Comparison of ENCODE assay signal across 8 cellular contexts in genomic region chr11:36492724-36493304, GRCh38. TPM values are rescaled to one million over a fixed set of nuclear protein-coding genes. Genes with fewer than 3 reads are reported as not detected.
DNase-seq lines count a peak whose midpoint lies in the region; FAIRE-seq and TF ChIP-seq lines count a peak whose summit lies in the region.

No MANE protein-coding gene starts in this region.

- H3K4me1 Mint-ChIP-seq in activated T-helper 2 cell treated with anti-CD3 and anti-CD28 coated beads, Interferon-gamma antibody, Interleukin-2, Interleukin-4, amounts not matched to agents 10 μg/mL and 5 μg/mL and 100 μg/mL, durations not matched to agents 14 hours and 24 hours and 36 hours (ENCODE audit: low read depth), result peaks cover 16% of the 10 kb centered on the region

- DNase-seq in ACHN (peak; percentile 39), GM06990 (ENCODE audit: extremely low read depth, insufficient read length) (no peak), SK-N-SH (peak; percentile 46), endothelial cell of umbilical vein (ENCODE audit: low read depth, low spot score) (peak; percentile 68), mucosa of gallbladder (ENCODE audit: low spot score) (peak; percentile 20), GF-D8 (lab: John Stamatoyannopoulos, UW) (no peak)
- no peak for DNase-seq in activated T-helper 2 cell treated with anti-CD3 and anti-CD28 coated beads, Interferon-gamma antibody, Interleukin-2, Interleukin-4, amounts not matched to agents 10 μg/mL and 5 μg/mL and 100 μg/mL, durations not matched to agents 14 hours and 24 hours and 36 hours (ENCODE audit: low spot score)

- H3K9me2 ChIP-seq in SK-N-SH, result no peaks in the 10 kb centered on the region

- CTCF ChIA-PET in SK-N-SH (lab: Yijun Ruan, JAX) (interaction anchor here (0.6 to 2.8 kb wide), 61 partner anchors 9 to 1035 kb away, joined by 3 to 56 read pairs (median 4); partner anchors contain the start of genes COMMD9 and TRAF6), endothelial cell of umbilical vein (lab: Charles Lee) (interaction anchor here (0.6 to 4.9 kb wide), 74 partner anchors 8 to 1008 kb away, joined by 3 to 167 read pairs (median 5); partner anchors contain the start of genes COMMD9, IFTAP, PAMR1 and PRR5L)

- no peak overlapping the region for H3K4me3 Mint-ChIP-seq in activated T-helper 2 cell treated with anti-CD3 and anti-CD28 coated beads, Interferon-gamma antibody, Interleukin-2, Interleukin-4, amounts not matched to agents 10 μg/mL and 5 μg/mL and 100 μg/mL, durations not matched to agents 14 hours and 24 hours and 36 hours (ENCODE audit: low read depth)

- no peak overlapping the region for H2AFZ ChIP-seq in KMS-11 (ENCODE audit: low read depth)
- H2AFZ ChIP-seq in SK-N-SH (ENCODE audit: low read depth), result no peak overlapping the region
- H2AFZ ChIP-seq in endothelial cell of umbilical vein (ENCODE audit: low read depth, low read length), result no peak overlapping the region

- H3K27me3 ChIP-seq in GM06990 (replicated peaks; ENCODE audit: control insufficient read depth, insufficient read depth, low read length), result no peaks in the 10 kb centered on the region
- no peaks in the 10 kb centered on the region for H3K27me3 ChIP-seq in KMS-11 (ENCODE audit: insufficient read depth, low read depth)
- no peaks in the 10 kb centered on the region for H3K27me3 ChIP-seq in SK-N-SH (ENCODE audit: insufficient read depth)
- H3K27me3 ChIP-seq in endothelial cell of umbilical vein (ENCODE audit: control insufficient read depth in 2 of 2, insufficient read depth in 2 of 2, low read length in 2 of 2), result no peaks in the 10 kb centered on the region

- H3K9me3 ChIP-seq in SK-N-SH, result no peaks in the 10 kb centered on the region
- no peaks in the 10 kb centered on the region for H3K9me3 ChIP-seq in endothelial cell of umbilical vein (replicated peaks; ENCODE audit: control insufficient read depth, insufficient read depth, low read length)

- H3K27ac ChIP-seq in KMS-11, result no peak overlapping the region
- H3K27ac ChIP-seq in SK-N-SH (ENCODE audit: low read depth in 2 of 2, low read length in 1 of 2), result no peak overlapping the region
- H3K27ac ChIP-seq in endothelial cell of umbilical vein (ENCODE audit: insufficient read depth, low read depth, low read length), result no peak overlapping the region

- dilution Hi-C loops in endothelial cell of umbilical vein (cut with MboI; ENCODE audit: extremely low pct_ligation_motif_present, low sequenced_read_pairs), result no loop called here

- H4K20me1 ChIP-seq in KMS-11 (ENCODE audit: insufficient read depth), result no peaks in the 10 kb centered on the region
- H4K20me1 ChIP-seq in SK-N-SH (ENCODE audit: insufficient read depth), result peaks cover 11% of the 10 kb centered on the region; the same call in 1 of the 2 replicates
- no peaks in the 10 kb centered on the region for H4K20me1 ChIP-seq in endothelial cell of umbilical vein (replicated peaks; ENCODE audit: control insufficient read depth, extremely low read depth, insufficient read depth, low read length)

- H3K9me1 ChIP-seq in endothelial cell of umbilical vein (replicated peaks; ENCODE audit: control insufficient read depth, extremely low read depth, insufficient read depth, low read length), result no peaks in the 10 kb centered on the region

- H3F3A ChIP-seq in SK-N-SH (replicated peaks; ENCODE audit: insufficient read depth), result peaks cover 15% of the 10 kb centered on the region

- peaks cover 55% of the 10 kb centered on the region for H3K36me3 Mint-ChIP-seq in activated T-helper 2 cell treated with anti-CD3 and anti-CD28 coated beads, Interferon-gamma antibody, Interleukin-2, Interleukin-4, amounts not matched to agents 10 μg/mL and 5 μg/mL and 100 μg/mL, durations not matched to agents 14 hours and 24 hours and 36 hours (ENCODE audit: low read depth)

- POLR2A ChIA-PET in SK-N-SH (lab: Yijun Ruan, JAX) (no interaction called here), endothelial cell of umbilical vein (lab: Charles Lee) (interaction anchor here (0.6 to 0.7 kb wide), 2 partner anchors 201 to 408 kb away, joined by 3 to 5 read pairs; no protein-coding TSS in a partner anchor)

- H3K4me1 ChIP-seq in KMS-11 (ENCODE audit: low read depth, poor library complexity, severe bottlenecking) (no peaks in the 10 kb centered on the region), SK-N-SH (ENCODE audit: control insufficient read depth in 1 of 2, insufficient read depth in 2 of 2, low read depth in 1 of 2, low read length in 1 of 2) (peaks cover 5 to 11% of the 10 kb centered on the region in 2 experiments; a peak in 3 of 4 replicates), endothelial cell of umbilical vein (ENCODE audit: control insufficient read depth, extremely low read depth, insufficient read depth, low read length) (peaks cover 10% of the 10 kb centered on the region)

- H3K9me3 Mint-ChIP-seq in activated T-helper 2 cell treated with anti-CD3 and anti-CD28 coated beads, Interferon-gamma antibody, Interleukin-2, Interleukin-4, amounts not matched to agents 10 μg/mL and 5 μg/mL and 100 μg/mL, durations not matched to agents 14 hours and 24 hours and 36 hours, result no peaks in the 10 kb centered on the region

- no peak overlapping the region for H3K9ac ChIP-seq in KMS-11
- H3K9ac ChIP-seq in SK-N-SH, result no peak overlapping the region
- no peak overlapping the region for H3K9ac ChIP-seq in endothelial cell of umbilical vein (replicated peaks; ENCODE audit: extremely low read depth, insufficient read depth, low read length)

- TF ChIP-seq CTCF in GM06990 (IDR thresholded peaks at IDR 0.05; ENCODE audit: insufficient read depth, low read length, poor library complexity, severe bottlenecking) (peak; percentile 64), KMS-11 (conservative IDR thresholded peaks at IDR 0.05; ENCODE audit: low read depth, low read length) (peak; percentile 92), SK-N-SH (IDR thresholded peaks at IDR 0.05) (peak; percentile 89), endothelial cell of umbilical vein (IDR thresholded peaks at IDR 0.05; ENCODE audit: extremely low read depth in 1 of 2, insufficient read depth in 1 of 2, low read depth in 1 of 2, low read length in 2 of 2) (peak; percentile 63 to 66)

- H3K36me3 ChIP-seq in GM06990 (ENCODE audit: control insufficient read depth, insufficient read depth, low read length), result peaks cover 11% of the 10 kb centered on the region
- H3K36me3 ChIP-seq in KMS-11 (ENCODE audit: insufficient read depth), result no peaks in the 10 kb centered on the region
- peaks cover 66 to 82% of the 10 kb centered on the region in 2 experiments for H3K36me3 ChIP-seq in SK-N-SH (replicated peaks in 1 of 2; ENCODE audit: control insufficient read depth in 1 of 2, insufficient read depth in 2 of 2, low read length in 1 of 2)
- peaks cover 25 to 31% of the 10 kb centered on the region in 2 experiments for H3K36me3 ChIP-seq in endothelial cell of umbilical vein (ENCODE audit: control insufficient read depth in 2 of 2, extremely low read depth in 1 of 2, insufficient read depth in 2 of 2, low read length in 2 of 2)

- H3K4me3 ChIP-seq in GM06990 (replicated peaks; ENCODE audit: low read depth, low read length) (no peak overlapping the region), KMS-11 (IDR thresholded peaks at IDR 0.05; ENCODE audit: insufficient read depth, low read depth, low read length) (no peak overlapping the region), SK-N-SH (ENCODE audit: low read depth in 2 of 2, low read length in 1 of 2) (no peak overlapping the region), endothelial cell of umbilical vein (replicated peaks in 1 of 3; ENCODE audit: insufficient read depth in 1 of 3, low read depth in 1 of 3, low read length in 3 of 3) (no peak overlapping the region)

- TF ChIP-seq POLR2A in endothelial cell of umbilical vein (IDR thresholded peaks at IDR 0.05; ENCODE audit: low read depth, low read length), result no peak

- no TSS peak for BruUV-seq in endothelial cell of umbilical vein (replicated peaks; lab: Mats Ljungman, UMichigan)

- in situ Hi-C loops in ACHN (cut with HindIII; ENCODE audit: low pct_ligation_motif_present, low pct_unique_long_range_greater_than_20kb, low sequenced_read_pairs), result no loop called here

- TF ChIP-seq EP300 in SK-N-SH (IDR thresholded peaks at IDR 0.05; ENCODE audit: borderline replicate concordance in 1 of 2, low read depth in 1 of 2, low read length in 1 of 2), result no peak

- H3K4me2 ChIP-seq in KMS-11 (no peak overlapping the region), SK-N-SH (no peak overlapping the region), endothelial cell of umbilical vein (ENCODE audit: insufficient read depth, low read length) (no peak overlapping the region)

- no peak overlapping the region for H3K27ac Mint-ChIP-seq in activated T-helper 2 cell treated with anti-CD3 and anti-CD28 coated beads, Interferon-gamma antibody, Interleukin-2, Interleukin-4, amounts not matched to agents 10 μg/mL and 5 μg/mL and 100 μg/mL, durations not matched to agents 14 hours and 24 hours and 36 hours

- TF ChIP-seq RAD21 in SK-N-SH (IDR thresholded peaks at IDR 0.05; ENCODE audit: low read length), result peak; percentile 80

- intact Hi-C loops in endothelial cell of umbilical vein (cut with micrococcal nuclease), result loop anchor here (1.0 to 10.0 kb wide), 4 partner anchors 116 to 338 kb away; partner anchors contain the start of gene COMMD9
- intact Hi-C loops in activated T-helper 2 cell treated with anti-CD3 and anti-CD28 coated beads, Interferon-gamma antibody, Interleukin-2, Interleukin-4, amounts not matched to agents 10 μg/mL and 5 μg/mL and 100 μg/mL, durations not matched to agents 14 hours and 24 hours and 36 hours (cut with micrococcal nuclease), result loop anchor here (1.0 kb wide), 3 partner anchors 139 to 201 kb away; no protein-coding TSS in a partner anchor

- H3K79me2 ChIP-seq in KMS-11 (ENCODE audit: insufficient read depth, low read depth) (no peaks in the 10 kb centered on the region), SK-N-SH (ENCODE audit: insufficient read depth) (peaks cover 17% of the 10 kb centered on the region; the same call in 1 of the 2 replicates), endothelial cell of umbilical vein (ENCODE audit: control insufficient read depth, insufficient read depth, low read length) (peaks cover 7% of the 10 kb centered on the region)

- H3K27me3 Mint-ChIP-seq in activated T-helper 2 cell treated with anti-CD3 and anti-CD28 coated beads, Interferon-gamma antibody, Interleukin-2, Interleukin-4, amounts not matched to agents 10 μg/mL and 5 μg/mL and 100 μg/mL, durations not matched to agents 14 hours and 24 hours and 36 hours (ENCODE audit: low read depth), result no peaks in the 10 kb centered on the region

- FAIRE-seq in endothelial cell of umbilical vein (lab: Jason Lieb, UNC), result peak; percentile 37

RNA-seq across cellular contexts. Expression of gene TRAF6, which starts 17.3 kb away (rescaled TPM):
- polyA plus RNA-seq in SK-N-SH (2012; rRNA removed), result 4.3 and 5.1 TPM in 2 replicates
- polyA plus RNA-seq in SK-N-SH (2012; cell fraction: cytosol; rRNA removed), result 4.3 and 4.6 TPM in 2 replicates
- 4.5 and 7.4 TPM in 2 replicates for polyA plus RNA-seq in SK-N-SH (2012; cell fraction: nucleus; rRNA removed)
- 13.1 and 14.2 TPM in 2 replicates for total RNA-seq in endothelial cell of umbilical vein
- 6.0 and 6.6 TPM in 2 replicates for polyA plus RNA-seq in endothelial cell of umbilical vein
- 5.8 and 6.8 TPM in 2 replicates for polyA plus RNA-seq in endothelial cell of umbilical vein (2011; cell fraction: cytosol; rRNA removed)
- polyA plus RNA-seq in endothelial cell of umbilical vein (2011; cell fraction: nucleus; rRNA removed), result 11.3 and 12.2 TPM in 2 replicates
- 9.5 and 9.7 TPM in 2 replicates for polyA plus RNA-seq in endothelial cell of umbilical vein (2012)
- polyA minus RNA-seq in endothelial cell of umbilical vein, result 19.7 and 20.3 TPM in 2 replicates
- 5.7 TPM for polyA minus RNA-seq in endothelial cell of umbilical vein (2011; cell fraction: cytosol; rRNA and poly(A)+ RNA removed)
- 15.3 and 22.8 TPM in 2 replicates for polyA minus RNA-seq in endothelial cell of umbilical vein (2011; cell fraction: nucleus; rRNA and poly(A)+ RNA removed)
- 16.8 TPM for total RNA-seq in mucosa of gallbladder
- 9.0 and 10.2 TPM in 2 replicates for total RNA-seq in activated T-helper 2 cell treated with anti-CD3 and anti-CD28 coated beads, Interferon-gamma antibody, Interleukin-2, Interleukin-4, amounts not matched to agents 10 μg/mL and 5 μg/mL and 100 μg/mL, durations not matched to agents 14 hours and 24 hours and 36 hours

Comparison
In these comparisons a context has a peak if more than half of its experiments do, and no peak if none do; other contexts are left out.
1. DNase-seq: peak in ACHN (single experiment), SK-N-SH (single experiment), endothelial cell of umbilical vein (single experiment) and mucosa of gallbladder (single experiment); none in GM06990 (single experiment), activated T-helper 2 cell treated with anti-CD3 and anti-CD28 coated beads, Interferon-gamma antibody, Interleukin-2, Interleukin-4, amounts not matched to agents 10 μg/mL and 5 μg/mL and 100 μg/mL, durations not matched to agents 14 hours and 24 hours and 36 hours (single experiment) and GF-D8 (single experiment).
2. Peak in every context shown above with its lines, with median percentiles within 50 percentile points of each other: CTCF ChIP-seq.